19 cellular contexts compared by ENCODE assay signal in genomic region chr13:94415484-94415883, GRCh38.
DNase-seq lines count a peak whose midpoint lies in the region; TF ChIP-seq lines count a peak whose summit lies in the region.
"Had no signal": no experiment of that assay in that cellular context is flagged by ENCODE, and none has a peak within 500 bp of the region (broad histone marks: within the 10 kb centered on the region; RNA-seq: fewer than 3 reads in every experiment).

No MANE protein-coding gene starts in this region.

- peaks cover 22% of the 10 kb centered on the region for H3K4me1 ChIP-seq in smooth muscle cell (ENCODE audit: low read depth)

- DNase-seq in NCI-H510A treated with DMSO at 0.1 percent for 48 hours (lab: John Stamatoyannopoulos, UW): peak; percentile 56
- no peak for DNase-seq in NCI-H510A (lab: John Stamatoyannopoulos, UW)
- peak; percentile 54 for DNase-seq in NCI-H2081 treated with DMSO at 0.1 percent for 48 hours (lab: John Stamatoyannopoulos, UW)
- peak; percentile 98 for DNase-seq in NCI-H748 treated with DMSO at 0.1 percent for 48 hours (lab: John Stamatoyannopoulos, UW)
- DNase-seq in smooth muscle cell (lab: John Stamatoyannopoulos, UW; ENCODE audit: unreplicated experiment): no peak
- no peak for DNase-seq in activated T-cell treated with anti-CD3 and anti-CD28 coated beads for 4 hours
- no peak for DNase-seq in HCEC 1CT
- DNase-seq in anterior cingulate cortex (lab: John Stamatoyannopoulos, UW): no peak
- DNase-seq: activated CD4-positive, alpha-beta T cell treated with anti-CD3 and anti-CD28 coated beads for 1 hour; activated naive CD4-positive, alpha-beta T cell treated with anti-CD3 and anti-CD28 coated beads for 36 hours; activated T-cell treated with anti-CD3 and anti-CD28 coated beads, Interleukin-2, amount 50 U/mL, for 48 hours; aorta; BE2C; caudate nucleus; dorsolateral prefrontal cortex; NCI-H1694 treated with DMSO at 0.1 percent for 48 hours; stimulated activated CD4-positive, alpha-beta T cell treated with anti-CD3 and anti-CD28 coated beads, Interleukin-4, amount 100 ng/mL, for 24 hours; T-helper 9 cell had no signal

- H3K4me2 ChIP-seq in smooth muscle cell: peak overlapping the region; percentile 35

- H3K27ac ChIP-seq in smooth muscle cell (ENCODE audit: low read depth): no peak overlapping the region
- H3K27ac ChIP-seq: dorsolateral prefrontal cortex, neutrophil had no signal

- H2AFZ ChIP-seq in smooth muscle cell (ENCODE audit: low read depth): no peak overlapping the region

- 31% methylated on average over 6 of the region's 6 CpGs for WGBS in smooth muscle cell (ENCODE audit: low lambda C conversion rate)

- H3K79me2 ChIP-seq in smooth muscle cell (ENCODE audit: low read depth): no peaks in the 10 kb centered on the region

- H3F3A ChIP-seq in smooth muscle cell (ENCODE audit: low read depth): no peaks in the 10 kb centered on the region

- no peaks in the 10 kb centered on the region for H3K36me3 ChIP-seq in smooth muscle cell (ENCODE audit: low read depth)
- H3K36me3 ChIP-seq: BE2C, neutrophil had no signal

- H3K9me3 ChIP-seq in smooth muscle cell (replicated peaks; ENCODE audit: low read depth): no peaks in the 10 kb centered on the region
- H3K9me3 ChIP-seq: BE2C, neutrophil had no signal

- TF ChIP-seq CTCF in smooth muscle cell (IDR thresholded peaks at IDR 0.05; ENCODE audit: borderline replicate concordance, insufficient read depth, poor library complexity, severe bottlenecking): no peak

- H4K20me1 ChIP-seq in smooth muscle cell (ENCODE audit: low read depth): no peaks in the 10 kb centered on the region

- no peak overlapping the region for H3K4me3 ChIP-seq in smooth muscle cell
- H3K4me3 ChIP-seq: dorsolateral prefrontal cortex had no signal

- no peak overlapping the region for H3K9ac ChIP-seq in smooth muscle cell (ENCODE audit: low read depth)

- no peaks in the 10 kb centered on the region for H3K27me3 ChIP-seq in smooth muscle cell (ENCODE audit: low read depth)
- H3K27me3 ChIP-seq: BE2C had no signal

Comparison
In these comparisons a context has a peak if more than half of its experiments do, and no peak if none do; other contexts are left out.
1. DNase-seq: peak in NCI-H510A treated with DMSO at 0.1 percent for 48 hours (single experiment), NCI-H2081 treated with DMSO at 0.1 percent for 48 hours (single experiment) and NCI-H748 treated with DMSO at 0.1 percent for 48 hours (single experiment); none in NCI-H510A (single experiment), smooth muscle cell (single experiment), activated T-cell treated with anti-CD3 and anti-CD28 coated beads for 4 hours (single experiment), HCEC 1CT (single experiment) and anterior cingulate cortex (0 of 58).